2 cellular contexts compared by ENCODE assay signal in the genomic region with DNA sequence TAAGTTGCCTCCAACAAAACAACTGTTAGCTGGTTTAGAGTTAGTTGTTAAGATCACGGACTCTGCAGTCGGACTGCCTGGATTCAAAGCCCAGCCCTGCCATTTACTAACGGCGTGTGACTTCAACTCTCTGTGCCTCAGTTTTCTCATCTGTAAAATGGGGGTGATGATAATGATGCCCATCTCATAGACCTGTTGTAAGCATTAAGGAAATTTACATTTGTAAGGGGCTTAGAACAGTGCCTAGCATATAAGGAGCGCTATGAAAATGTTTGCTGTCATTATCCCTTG.
TF ChIP-seq lines count a peak whose summit lies in the region.

No MANE protein-coding gene starts in this region.

TF ChIP-seq in K562, 482 proteins besides CTCF, POLR2A, EP300 and RAD21 (continues in another document):
- no peak for TF ChIP-seq ETV6 (IDR thresholded peaks at IDR 0.05; ENCODE audit: borderline replicate concordance in 1 of 2, low read depth in 2 of 2, low read length in 1 of 2)
- no peak for TF ChIP-seq ETV6 (CRISPR knock-in tag; IDR thresholded peaks at IDR 0.05; ENCODE audit: borderline replicate concordance)
- TF ChIP-seq RBBP5 (IDR thresholded peaks at IDR 0.05; ENCODE audit: borderline replicate concordance, insufficient read depth, low read length, poor library complexity, severe bottlenecking), result no peak
- TF ChIP-seq KLF1 (tag; IDR thresholded peaks at IDR 0.05), result no peak
- TF ChIP-seq, protein P1, sequence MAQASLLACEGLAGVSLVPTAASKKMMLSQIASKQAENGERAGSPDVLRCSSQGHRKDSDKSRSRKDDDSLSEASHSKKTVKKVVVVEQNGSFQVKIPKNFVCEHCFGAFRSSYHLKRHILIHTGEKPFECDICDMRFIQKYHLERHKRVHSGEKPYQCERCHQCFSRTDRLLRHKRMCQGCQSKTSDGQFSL (CRISPR knock-in tag; IDR thresholded peaks at IDR 0.05), result no peak
- TF ChIP-seq, protein P1 (tag; IDR thresholded peaks at IDR 0.05), result 0 out of 4 replicates have a peak, but pooled peaks of 1 of the 2 experiments have one; percentile 42
- TF ChIP-seq, protein P2, sequence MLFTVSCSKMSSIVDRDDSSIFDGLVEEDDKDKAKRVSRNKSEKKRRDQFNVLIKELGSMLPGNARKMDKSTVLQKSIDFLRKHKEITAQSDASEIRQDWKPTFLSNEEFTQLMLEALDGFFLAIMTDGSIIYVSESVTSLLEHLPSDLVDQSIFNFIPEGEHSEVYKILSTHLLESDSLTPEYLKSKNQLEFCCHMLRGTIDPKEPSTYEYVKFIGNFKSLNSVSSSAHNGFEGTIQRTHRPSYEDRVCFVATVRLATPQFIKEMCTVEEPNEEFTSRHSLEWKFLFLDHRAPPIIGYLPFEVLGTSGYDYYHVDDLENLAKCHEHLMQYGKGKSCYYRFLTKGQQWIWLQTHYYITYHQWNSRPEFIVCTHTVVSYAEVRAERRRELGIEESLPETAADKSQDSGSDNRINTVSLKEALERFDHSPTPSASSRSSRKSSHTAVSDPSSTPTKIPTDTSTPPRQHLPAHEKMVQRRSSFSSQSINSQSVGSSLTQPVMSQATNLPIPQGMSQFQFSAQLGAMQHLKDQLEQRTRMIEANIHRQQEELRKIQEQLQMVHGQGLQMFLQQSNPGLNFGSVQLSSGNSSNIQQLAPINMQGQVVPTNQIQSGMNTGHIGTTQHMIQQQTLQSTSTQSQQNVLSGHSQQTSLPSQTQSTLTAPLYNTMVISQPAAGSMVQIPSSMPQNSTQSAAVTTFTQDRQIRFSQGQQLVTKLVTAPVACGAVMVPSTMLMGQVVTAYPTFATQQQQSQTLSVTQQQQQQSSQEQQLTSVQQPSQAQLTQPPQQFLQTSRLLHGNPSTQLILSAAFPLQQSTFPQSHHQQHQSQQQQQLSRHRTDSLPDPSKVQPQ (CRISPR knock-in tag; IDR thresholded peaks at IDR 0.05; ENCODE audit: borderline replicate concordance), result no peak
- TF ChIP-seq DDX20 (tag; IDR thresholded peaks at IDR 0.05; ENCODE audit: low read depth), result no peak
- TF ChIP-seq ARNT (IDR thresholded peaks at IDR 0.05), result no peak
- no peak for TF ChIP-seq ZNF644 (tag; IDR thresholded peaks at IDR 0.05; ENCODE audit: low read depth)
- peak; percentile 86 for TF ChIP-seq CHD4 (IDR thresholded peaks at IDR 0.05; ENCODE audit: insufficient read depth, insufficient replicate concordance, low read depth, low read length, poor library complexity, severe bottlenecking)
- TF ChIP-seq RBM22 (IDR thresholded peaks at IDR 0.05; ENCODE audit: low read depth, low read length, poor library complexity, severe bottlenecking), result no peak
- TF ChIP-seq, protein P3, sequence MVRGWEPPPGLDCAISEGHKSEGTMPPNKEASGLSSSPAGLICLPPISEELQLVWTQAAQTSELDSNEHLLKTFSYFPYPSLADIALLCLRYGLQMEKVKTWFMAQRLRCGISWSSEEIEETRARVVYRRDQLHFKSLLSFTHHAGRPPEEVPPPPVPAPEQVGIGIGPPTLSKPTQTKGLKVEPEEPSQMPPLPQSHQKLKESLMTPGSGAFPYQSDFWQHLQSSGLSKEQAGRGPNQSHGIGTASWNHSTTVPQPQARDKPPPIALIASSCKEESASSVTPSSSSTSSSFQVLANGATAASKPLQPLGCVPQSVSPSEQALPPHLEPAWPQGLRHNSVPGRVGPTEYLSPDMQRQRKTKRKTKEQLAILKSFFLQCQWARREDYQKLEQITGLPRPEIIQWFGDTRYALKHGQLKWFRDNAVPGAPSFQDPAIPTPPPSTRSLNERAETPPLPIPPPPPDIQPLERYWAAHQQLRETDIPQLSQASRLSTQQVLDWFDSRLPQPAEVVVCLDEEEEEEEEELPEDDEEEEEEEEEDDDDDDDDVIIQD (CRISPR knock-in tag; IDR thresholded peaks at IDR 0.05), result no peak
- no peak for TF ChIP-seq ATF4 (CRISPR knock-in tag; IDR thresholded peaks at IDR 0.05)
- TF ChIP-seq ATF2 (CRISPR knock-in tag; IDR thresholded peaks at IDR 0.05), result no peak
- no peak for TF ChIP-seq MCM5 (IDR thresholded peaks at IDR 0.05; ENCODE audit: low read depth)

TF ChIP-seq in H1, 55 proteins besides CTCF, POLR2A, EP300 and RAD21:
- peak; percentile 75; the same call in 1 of the 2 replicates for TF ChIP-seq KDM1A (IDR thresholded peaks at IDR 0.05; ENCODE audit: borderline replicate concordance, low read length)
- no peak for TF ChIP-seq CEBPB (IDR thresholded peaks at IDR 0.05; ENCODE audit: low read depth, low read length)
